ENCODE assay signal across 15 cellular contexts in the genomic region with DNA sequence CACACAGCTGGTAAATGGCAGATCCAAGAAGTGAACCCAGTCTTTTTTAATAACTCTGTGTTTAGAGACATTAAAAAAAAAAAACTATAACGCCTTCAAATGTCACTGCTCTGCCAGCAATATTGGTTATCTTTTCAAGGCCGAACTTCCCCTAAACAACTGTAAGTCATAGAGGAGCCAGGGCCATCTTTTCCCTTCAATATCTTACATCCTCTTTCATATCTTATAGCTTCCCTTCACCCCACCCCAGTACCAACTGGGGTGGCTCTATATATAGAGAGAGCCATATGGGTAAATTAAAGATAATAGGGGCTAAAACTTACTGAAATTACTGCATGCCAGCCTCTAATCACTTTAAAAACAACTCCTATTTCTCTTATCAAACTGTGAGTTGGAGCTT.
"Had no signal": no experiment of that assay in that cellular context is flagged by ENCODE, and none has a peak within 500 bp of the region (broad histone marks: within the 10 kb centered on the region; RNA-seq: fewer than 3 reads in every experiment).

No MANE protein-coding gene starts in this region.

- ATAC-seq: gastroesophageal sphincter; left lung; lower lobe of right lung; natural killer cell; stimulated activated naive CD8-positive, alpha-beta T cell treated with anti-CD3 and anti-CD28 coated beads, Interleukin-15, Interleukin-2, amounts not matched to agents 100 U/mL and 50 U/mL, for 24 hours had no signal

- DNase-seq: dermis blood vessel endothelial cell; esophagus squamous epithelium; foreskin fibroblast; glutamatergic neuron; immature natural killer cell; left lung; lower lobe of right lung; natural killer cell; small intestine; stimulated activated CD4-positive, alpha-beta T cell treated with anti-CD3 and anti-CD28 coated beads, Interleukin-12 subunit alpha, Interleukin-12 subunit beta, amount 100 ng/mL, for 4 hours; stimulated activated naive CD8-positive, alpha-beta T cell treated with anti-CD3 and anti-CD28 coated beads, Interleukin-15, Interleukin-2, amounts not matched to agents 100 U/mL and 50 U/mL, for 24 hours; tibial artery; upper lobe of left lung; uterus had no signal
